15 cellular contexts compared by ENCODE assay signal in genomic region chr1:54795100-54795665, GRCh38. TPM values are rescaled to one million over a fixed set of nuclear protein-coding genes. Genes with fewer than 3 reads are reported as not detected.
A peak's percentile ranks its signal among the peaks of the same experiment; 100 is the strongest.
DNase-seq lines count a peak whose midpoint lies in the region; ATAC-seq and TF ChIP-seq lines count a peak whose summit lies in the region.
"Had no signal": no experiment of that assay in that cellular context is flagged by ENCODE, and none has a peak within 500 bp of the region (broad histone marks: within the 10 kb centered on the region; RNA-seq: fewer than 3 reads in every experiment).

No MANE protein-coding gene starts in this region.

- peak overlapping the region; percentile 46 to 78 (median 63) for H3K27ac Mint-ChIP-seq in CD4-positive, CD25-positive, alpha-beta regulatory T cell
- peak overlapping the region; percentile 91 to 95 for H3K27ac Mint-ChIP-seq in natural killer cell

- H3K4me3 ChIP-seq in CD4-positive, CD25-positive, alpha-beta regulatory T cell (ENCODE audit: low read depth, low read length) = no peak overlapping the region
- H3K4me3 ChIP-seq: adrenal gland, coronary artery had no signal

- ATAC-seq in CD4-positive, CD25-positive, alpha-beta regulatory T cell (ENCODE audit: low read depth in 2 of 2) = no peak
- no peak for ATAC-seq in natural killer cell
- ATAC-seq in left cardiac atrium = no peak

- intact Hi-C loops in natural killer cell (cut with micrococcal nuclease) (no loop called here), left cardiac atrium (cut with DNase I) (no loop called here)

- DNase-seq in CD4-positive, CD25-positive, alpha-beta regulatory T cell = no peak
- peak; percentile 38 for DNase-seq in HT-29 (ENCODE audit: low spot score)
- DNase-seq in caudate nucleus (lab: John Stamatoyannopoulos, UW) = peak in 15 of 61 donors; percentile 3 to 65 (median 33)
- DNase-seq in natural killer cell = no peak
- DNase-seq in RPMI8226 = no peak
- DNase-seq in left cardiac atrium = no peak
- DNase-seq in dedifferentiated amniotic fluid mesenchymal stem cell (ENCODE audit: extremely low spot score) = no peak
- no peak for DNase-seq in DMS153 treated with DMSO at 0.1 percent for 48 hours (lab: John Stamatoyannopoulos, UW; ENCODE audit: unreplicated experiment)
- DNase-seq: activated CD8-positive, alpha-beta memory T cell treated with anti-CD3 and anti-CD28 coated beads, Interleukin-2, amount 50 U/mL, for 4 hours; C1 segment of cervical spinal cord; KG1; NCI-H1436 treated with DMSO at 0.1 percent for 48 hours; retina had no signal

- H3K36me3 ChIP-seq in CD4-positive, CD25-positive, alpha-beta regulatory T cell (ENCODE audit: control insufficient read depth, insufficient read depth, low read length) = peaks cover 34% of the 10 kb centered on the region
- H3K36me3 ChIP-seq: adrenal gland had no signal

- H3K9me3 ChIP-seq in CD4-positive, CD25-positive, alpha-beta regulatory T cell (ENCODE audit: control insufficient read depth in 2 of 2, low read length in 2 of 2) = peaks cover 3% of the 10 kb centered on the region in 2 experiments

- H3K27me3 Mint-ChIP-seq in CD4-positive, CD25-positive, alpha-beta regulatory T cell = no peaks in the 10 kb centered on the region
- no peaks in the 10 kb centered on the region for H3K27me3 Mint-ChIP-seq in natural killer cell (ENCODE audit: low read depth in 2 of 2)

- no peak overlapping the region for H3K27ac ChIP-seq in CD4-positive, CD25-positive, alpha-beta regulatory T cell (ENCODE audit: insufficient read depth, low read length, poor library complexity, severe bottlenecking)
- H3K27ac ChIP-seq in caudate nucleus (ENCODE audit: low read depth, low read length) = peak overlapping the region; percentile 67
- H3K27ac ChIP-seq: adrenal gland, coronary artery had no signal

- TF ChIP-seq CTCF in natural killer cell (IDR thresholded peaks at IDR 0.05) = no peak

- H3K27me3 ChIP-seq in CD4-positive, CD25-positive, alpha-beta regulatory T cell (ENCODE audit: control insufficient read depth, insufficient read depth, low read length) = no peaks in the 10 kb centered on the region
- H3K27me3 ChIP-seq: adrenal gland had no signal

- H3K4me1 Mint-ChIP-seq in CD4-positive, CD25-positive, alpha-beta regulatory T cell = peaks cover 23 to 46% (median 34%) of the 10 kb centered on the region in 4 donors
- peaks cover 78 to 79% of the 10 kb centered on the region in 2 donors for H3K4me1 Mint-ChIP-seq in natural killer cell

- H3K4me1 ChIP-seq in CD4-positive, CD25-positive, alpha-beta regulatory T cell (ENCODE audit: control insufficient read depth, insufficient read depth, low read length, poor library complexity, severe bottlenecking) = peaks cover 22% of the 10 kb centered on the region
- H3K4me1 ChIP-seq: adrenal gland had no signal

- H3K4me3 Mint-ChIP-seq in CD4-positive, CD25-positive, alpha-beta regulatory T cell = peak overlapping the region in 1 of 4 donors; percentile 69
- H3K4me3 Mint-ChIP-seq in natural killer cell = no peak overlapping the region

- H3K36me3 Mint-ChIP-seq in CD4-positive, CD25-positive, alpha-beta regulatory T cell = peaks cover 21% of the 10 kb centered on the region
- no peaks in the 10 kb centered on the region for H3K36me3 Mint-ChIP-seq in natural killer cell

- H3K9me3 Mint-ChIP-seq in CD4-positive, CD25-positive, alpha-beta regulatory T cell = peaks cover 0 to 3% (median 0%) of the 10 kb centered on the region in 7 donors
- H3K9me3 Mint-ChIP-seq in natural killer cell = no peaks in the 10 kb centered on the region

RNA-seq across cellular contexts. Expression of gene TTC22, which starts 5.9 kb away (rescaled TPM):
- total RNA-seq in CD4-positive, CD25-positive, alpha-beta regulatory T cell = 15.8 TPM
- 1 to 10 TPM; 3.8 to 6.5 (median 4.8) TPM for polyA plus RNA-seq in CD4-positive, CD25-positive, alpha-beta regulatory T cell
- 26.7 and 27.6 TPM in 2 replicates for total RNA-seq in HT-29 (2014; rRNA removed; shearing (Covaris generic))
- 10 to 100 TPM; 17.8 to 30.8 (median 26.5) TPM for total RNA-seq in natural killer cell
- under 1 TPM; 0.31 to 0.47 TPM for total RNA-seq in left cardiac atrium

RNA-seq across cellular contexts. Expression of gene PARS2, which starts 30.9 kb away (rescaled TPM):
- 0.49 TPM for total RNA-seq in CD4-positive, CD25-positive, alpha-beta regulatory T cell
- polyA plus RNA-seq in CD4-positive, CD25-positive, alpha-beta regulatory T cell = 1 to 10 TPM; 2.9 to 5.6 (median 3.6) TPM
- total RNA-seq in HT-29 (2014; rRNA removed; shearing (Covaris generic)) = 6.4 and 7.2 TPM in 2 replicates
- total RNA-seq in natural killer cell = 1 to 10 TPM in 1 of 3 donors, under 1 TPM in 2; 0.95 to 1.4 (median 0.96) TPM
- total RNA-seq in left cardiac atrium = 1 to 10 TPM; 2.9 to 3.3 TPM

Comparison
In these comparisons a context has a peak if more than half of its experiments do, and no peak if none do; other contexts are left out.
1. RNA of gene TTC22, which starts 5.9 kb away (total RNA-seq): 26.7 to 27.6 TPM in HT-29, 17.8 to 30.8 TPM in natural killer cell and 15.8 TPM in CD4-positive, CD25-positive, alpha-beta regulatory T cell (single experiment); 0.31 to 0.47 TPM in left cardiac atrium; every median in the first group is over 10 times any median in the second.